Comparison of ENCODE assay signal across 8 cellular contexts in the genomic region with DNA sequence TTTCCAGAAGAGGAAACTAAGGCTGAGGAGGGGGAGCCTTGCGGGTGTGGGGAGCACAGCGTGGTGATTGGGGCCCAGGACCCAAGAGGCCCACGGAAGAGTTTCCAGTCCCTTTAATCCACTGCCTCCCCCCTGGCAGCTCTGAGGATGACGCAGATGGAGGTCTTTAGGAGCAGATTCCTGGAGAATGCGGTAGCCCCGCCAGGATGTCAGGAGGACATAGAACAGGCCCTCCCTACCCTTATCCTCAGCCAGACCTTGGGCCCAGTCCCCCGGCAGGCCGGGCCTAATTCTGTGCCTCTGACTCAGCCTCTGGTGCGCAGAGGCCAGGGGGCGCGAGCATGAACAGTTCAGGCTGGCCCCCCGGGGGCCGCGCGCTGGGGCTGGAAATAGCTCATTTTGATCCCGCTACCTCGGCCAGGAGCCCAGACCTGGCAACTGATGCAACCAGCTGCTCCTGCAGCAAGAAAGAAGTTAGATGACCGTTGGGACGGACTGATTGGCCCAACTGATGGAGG. TPM values are rescaled to one million over a fixed set of nuclear protein-coding genes. Genes with fewer than 3 reads are reported as not detected.
DNase-seq lines count a peak whose midpoint lies in the region; ATAC-seq and TF ChIP-seq lines count a peak whose summit lies in the region.

No MANE protein-coding gene starts in this region.

- H3K9ac ChIP-seq in mesendoderm (ENCODE audit: low read length), result peak overlapping the region; percentile 75

- no CpG with 5 or more reads among the region's 19 CpGs for WGBS in mesendoderm (ENCODE audit: extremely low coverage, insufficient coverage, low lambda C conversion rate)
- 10% methylated on average over 19 of the region's 19 CpGs for WGBS in thymus

- peaks cover 15% of the 10 kb centered on the region for H3K4me1 Mint-ChIP-seq in GM23338
- peaks cover 27 to 38% of the 10 kb centered on the region in 2 donors for H3K4me1 Mint-ChIP-seq in effector memory CD8-positive, alpha-beta T cell (ENCODE audit: low read depth in 2 of 2)

- H3K18ac ChIP-seq in mesendoderm (ENCODE audit: low read length), result peak overlapping the region; percentile 73

- peaks cover 28% of the 10 kb centered on the region for H3K27me3 ChIP-seq in GM23338 (ENCODE audit: insufficient read depth)
- no peaks in the 10 kb centered on the region for H3K27me3 ChIP-seq in SJSA1 (replicated peaks)
- H3K27me3 ChIP-seq in mesendoderm (ENCODE audit: insufficient read depth, low read length, poor library complexity), result no peaks in the 10 kb centered on the region
- H3K27me3 ChIP-seq in thymus (ENCODE audit: control insufficient read depth, insufficient read depth), result peaks cover 20% of the 10 kb centered on the region

- peak overlapping the region; percentile 83 for H3K4me3 Mint-ChIP-seq in GM23338
- peak overlapping the region; percentile 93 to 94 for H3K4me3 Mint-ChIP-seq in effector memory CD8-positive, alpha-beta T cell

- H2AK5ac ChIP-seq in mesendoderm (ENCODE audit: low read length), result no peak overlapping the region

- peaks cover 38% of the 10 kb centered on the region for H3K27me3 Mint-ChIP-seq in GM23338 (ENCODE audit: insufficient read depth, low read depth, poor library complexity)
- H3K27me3 Mint-ChIP-seq in effector memory CD8-positive, alpha-beta T cell, result peaks cover 0 to 7% of the 10 kb centered on the region in 2 donors

- H3K9me3 ChIP-seq in SJSA1 (replicated peaks) (no peaks in the 10 kb centered on the region), thymus (ENCODE audit: control insufficient read depth) (no peaks in the 10 kb centered on the region)

- peaks cover 9% of the 10 kb centered on the region; the same call in 1 of the 2 replicates for H3F3A ChIP-seq in GM23338 (replicated peaks; ENCODE audit: low read depth)

- peak overlapping the region; percentile 92 for H3K27ac Mint-ChIP-seq in GM23338
- peak overlapping the region; percentile 96 to 97 for H3K27ac Mint-ChIP-seq in effector memory CD8-positive, alpha-beta T cell

- H4K20me1 ChIP-seq in GM23338 (replicated peaks; ENCODE audit: insufficient read depth), result peaks cover 3% of the 10 kb centered on the region

- TF ChIP-seq CTCF in C4-2B (conservative IDR thresholded peaks at IDR 0.05) (no peak), GM23338 (conservative IDR thresholded peaks at IDR 0.05; ENCODE audit: low read depth in 2 of 2) (no peak)

- H3K27ac ChIP-seq in C4-2B, result peak overlapping the region; percentile 87
- no peak overlapping the region for H3K27ac ChIP-seq in GM23338 (ENCODE audit: low read depth)
- peak overlapping the region; percentile 44 for H3K27ac ChIP-seq in SJSA1
- H3K27ac ChIP-seq in mesendoderm (ENCODE audit: low read depth, low read length), result peak overlapping the region; percentile 87
- peak overlapping the region; percentile 3 for H3K27ac ChIP-seq in thymus (ENCODE audit: low read depth)

- peaks cover 4% of the 10 kb centered on the region for H3K4me1 ChIP-seq in GM23338 (ENCODE audit: insufficient read depth)
- peaks cover 16% of the 10 kb centered on the region for H3K4me1 ChIP-seq in SJSA1 (replicated peaks)
- H3K4me1 ChIP-seq in mesendoderm (ENCODE audit: control insufficient read depth, low read depth, low read length), result no peaks in the 10 kb centered on the region
- peaks cover 27% of the 10 kb centered on the region for H3K4me1 ChIP-seq in thymus (ENCODE audit: control insufficient read depth, insufficient read depth, low read length)

- no peak overlapping the region for H4K5ac ChIP-seq in mesendoderm (ENCODE audit: low read length)

- ATAC-seq in GM23338 (peak; percentile 15), HG03159 (IDR thresholded peaks at IDR 0.05; ENCODE audit: unreplicated experiment) (no peak), GM21447 (IDR thresholded peaks at IDR 0.05; ENCODE audit: unreplicated experiment) (no peak)
- no peak for ATAC-seq in effector memory CD8-positive, alpha-beta T cell (replicated peaks)

- H3K36me3 Mint-ChIP-seq in GM23338 (ENCODE audit: low read depth), result peaks cover 26% of the 10 kb centered on the region
- H3K36me3 Mint-ChIP-seq in effector memory CD8-positive, alpha-beta T cell (ENCODE audit: insufficient read depth), result peaks cover 23% of the 10 kb centered on the region

- peaks cover 6% of the 10 kb centered on the region; the same call in 1 of the 2 replicates for H3K36me3 ChIP-seq in GM23338 (ENCODE audit: insufficient read depth)
- peaks cover 39% of the 10 kb centered on the region for H3K36me3 ChIP-seq in SJSA1
- peaks cover 6% of the 10 kb centered on the region for H3K36me3 ChIP-seq in mesendoderm (ENCODE audit: control insufficient read depth, insufficient read depth, low read length)
- peaks cover 40% of the 10 kb centered on the region for H3K36me3 ChIP-seq in thymus (ENCODE audit: control insufficient read depth, insufficient read depth)

- H3K4me3 ChIP-seq in GM23338 (peak overlapping the region; percentile 94), SJSA1 (peak overlapping the region; percentile 61), mesendoderm (ENCODE audit: low read length) (peak overlapping the region; percentile 16), thymus (ENCODE audit: low read length) (peak overlapping the region; percentile 100)

- H3K56ac ChIP-seq in mesendoderm (ENCODE audit: low read length), result peak overlapping the region; percentile 88

- H3K9me2 ChIP-seq in GM23338 (ENCODE audit: insufficient read depth), result no peaks in the 10 kb centered on the region

- H2BK15ac ChIP-seq in mesendoderm (replicated peaks; ENCODE audit: low read depth), result no peak overlapping the region

- H2AFZ ChIP-seq in GM23338, result peak overlapping the region; percentile 90

- H3K4ac ChIP-seq in mesendoderm (ENCODE audit: low read depth, low read length), result peak overlapping the region; percentile 82

- no peak overlapping the region for H3K23ac ChIP-seq in mesendoderm (ENCODE audit: low read length)

- no peak overlapping the region for H2BK120ac ChIP-seq in mesendoderm (ENCODE audit: low read depth, low read length)

- DNase-seq in GM23338 (ENCODE audit: low spot score) (peak; percentile 52), SJSA1 (ENCODE audit: low read depth in 1 of 2, low spot score in 2 of 2) (peak in 1 of 2 experiments; percentile 74), mesendoderm (peak; percentile 90)
- DNase-seq in effector memory CD8-positive, alpha-beta T cell, result no peak

- no peak overlapping the region for H2BK5ac ChIP-seq in mesendoderm (ENCODE audit: low read length)

- peak overlapping the region; percentile 39 for H4K8ac ChIP-seq in mesendoderm (ENCODE audit: low read depth, low read length)

- H3K4me2 ChIP-seq in GM23338, result peak overlapping the region; percentile 93
- H3K4me2 ChIP-seq in mesendoderm (ENCODE audit: low read length), result peak overlapping the region; percentile 54

- H3K9me3 Mint-ChIP-seq in GM23338, result no peaks in the 10 kb centered on the region; the same call in 2 of the 3 replicates
- H3K9me3 Mint-ChIP-seq in effector memory CD8-positive, alpha-beta T cell, result no peaks in the 10 kb centered on the region

- peaks cover 13% of the 10 kb centered on the region for H3K79me2 ChIP-seq in GM23338 (replicated peaks; ENCODE audit: insufficient read depth)
- peaks cover 4% of the 10 kb centered on the region for H3K79me2 ChIP-seq in mesendoderm (ENCODE audit: control insufficient read depth, insufficient read depth, low read length)

- peaks cover 9% of the 10 kb centered on the region for H3K79me1 ChIP-seq in mesendoderm (ENCODE audit: low read length)

TF ChIP-seq in GM23338, 12 proteins besides CTCF, POLR2A, EP300 and RAD21:
- TF ChIP-seq STAT1 (IDR thresholded peaks at IDR 0.05; ENCODE audit: unreplicated experiment), result no peak
TF ChIP-seq in GM23338: peak in this region for 0.

RNA-seq across cellular contexts. Expression of a gene that starts 0.5 kb away (rescaled TPM):
- 0.27 and 0.87 TPM in 2 replicates for total RNA-seq in GM23338 (2014; rRNA removed; shearing (Covaris generic))
- polyA plus RNA-seq in GM23338 (2016; fragmentation: Nextera tagmentation; extraction: Ambion mirVana) (3.2 and 3.9 TPM in 2 replicates), thymus (18.9 TPM)
- not detected in 2 replicates for total RNA-seq in SJSA1 (2014; rRNA removed; shearing (Covaris generic))
- polyA plus RNA-seq in mesendoderm (2013, experiment 1 of 2), result 1.3 TPM
- polyA plus RNA-seq in mesendoderm (2013, experiment 2 of 2), result 1.1 TPM

RNA-seq across cellular contexts. Expression of a gene that starts 0.7 kb away (rescaled TPM):
- total RNA-seq in GM23338 (2014; rRNA removed; shearing (Covaris generic)), result 14.7 and 28.0 TPM in 2 replicates
- polyA plus RNA-seq in GM23338 (2016; fragmentation: Nextera tagmentation; extraction: Ambion mirVana) (21.8 and 24.1 TPM in 2 replicates), thymus (10.0 TPM)
- 7.3 and 8.8 TPM in 2 replicates for total RNA-seq in SJSA1 (2014; rRNA removed; shearing (Covaris generic))
- polyA plus RNA-seq in mesendoderm (2013, experiment 1 of 2), result 17.9 TPM
- polyA plus RNA-seq in mesendoderm (2013, experiment 2 of 2), result 17.6 TPM

RNA-seq across cellular contexts. Expression of a gene that starts 8.9 kb away (rescaled TPM):
- total RNA-seq in GM23338 (2014; rRNA removed; shearing (Covaris generic)), result 6.8 and 7.1 TPM in 2 replicates
- polyA plus RNA-seq in GM23338 (2016; fragmentation: Nextera tagmentation; extraction: Ambion mirVana) (4.3 and 8.3 TPM in 2 replicates), thymus (24.2 TPM)
- total RNA-seq in SJSA1 (2014; rRNA removed; shearing (Covaris generic)), result 7.1 and 12.4 TPM in 2 replicates
- 2.7 TPM for polyA plus RNA-seq in mesendoderm (2013, experiment 1 of 2)
- polyA plus RNA-seq in mesendoderm (2013, experiment 2 of 2), result 3.4 TPM

RNA-seq across cellular contexts. Expression of a gene that starts 11.8 kb away (rescaled TPM):
- 18.5 and 20.6 TPM in 2 replicates for total RNA-seq in GM23338 (2014; rRNA removed; shearing (Covaris generic))
- polyA plus RNA-seq in GM23338 (2016; fragmentation: Nextera tagmentation; extraction: Ambion mirVana), result 175 and 197 TPM in 2 replicates
- 16.6 and 28.7 TPM in 2 replicates for total RNA-seq in SJSA1 (2014; rRNA removed; shearing (Covaris generic))
- polyA plus RNA-seq in mesendoderm (2013, experiment 1 of 2), result 90.9 TPM
- 84.3 TPM for polyA plus RNA-seq in mesendoderm (2013, experiment 2 of 2)
- polyA plus RNA-seq in thymus, result 104 TPM

RNA-seq across cellular contexts. Expression of a gene that starts 12.1 kb away (rescaled TPM):
- 13.1 and 14.3 TPM in 2 replicates for total RNA-seq in GM23338 (2014; rRNA removed; shearing (Covaris generic))
- 20.0 and 23.7 TPM in 2 replicates for polyA plus RNA-seq in GM23338 (2016; fragmentation: Nextera tagmentation; extraction: Ambion mirVana)
- 4.8 and 17.6 TPM in 2 replicates for total RNA-seq in SJSA1 (2014; rRNA removed; shearing (Covaris generic))
- polyA plus RNA-seq in mesendoderm (2013, experiment 1 of 2), result 13.7 TPM
- 14.2 TPM for polyA plus RNA-seq in mesendoderm (2013, experiment 2 of 2)
- 45.0 TPM for polyA plus RNA-seq in thymus

Comparison
In these comparisons a context has a peak if more than half of its experiments do, and no peak if none do; other contexts are left out.
1. DNase-seq: peak in GM23338 (single experiment) and mesendoderm (single experiment); none in effector memory CD8-positive, alpha-beta T cell (0 of 3).
2. H3K4me3 ChIP-seq: peak in every context shown above with its lines; median percentile 100 in thymus; 94 in GM23338; 61 in SJSA1; 16 in mesendoderm.